In the genomic region with DNA sequence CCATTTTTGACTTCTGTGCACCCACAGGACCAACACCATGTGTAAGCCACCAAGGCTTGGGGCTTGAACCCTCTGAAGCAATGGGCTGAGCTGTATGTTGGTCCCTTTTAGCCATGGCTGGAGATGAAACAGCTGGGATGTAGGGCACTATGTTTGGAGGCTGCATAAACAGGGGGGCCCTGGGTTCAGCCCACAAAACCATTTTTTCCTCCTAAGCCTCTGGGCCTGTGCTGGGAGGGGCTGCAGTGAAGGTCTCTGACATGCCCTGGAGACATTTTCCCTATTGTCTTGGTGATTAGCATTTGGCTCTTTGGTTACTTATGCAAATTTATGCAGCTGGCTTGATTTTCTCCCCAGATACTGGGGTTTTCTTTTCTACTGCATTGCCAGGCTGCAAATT, we compare ENCODE assay signal across 36 cellular contexts.
"Had no signal": no experiment of that assay in that cellular context is flagged by ENCODE, and none has a peak within 500 bp of the region (broad histone marks: within the 10 kb centered on the region; RNA-seq: fewer than 3 reads in every experiment).

No MANE protein-coding gene starts in this region.

- H3K27me3 ChIP-seq: MG63 had no signal

- DNase-seq: Karpas-422, Kasumi-1, MG63, MM.1S, MV-4-11, NCI-H1048, NCI-H1092, NCI-H1092 treated with DMSO at 0.1 percent for 48 hours, NCI-H1105, NCI-H1105 treated with DMSO at 0.1 percent for 48 hours, NCI-H1417, NCI-H1417 treated with DMSO at 0.1 percent for 48 hours, NCI-H1436, NCI-H1436 treated with DMSO at 0.1 percent for 48 hours, NCI-H146, NCI-H1694, NCI-H1694 treated with DMSO at 0.1 percent for 48 hours, NCI-H187, NCI-H187 treated with DMSO at 0.1 percent for 48 hours, NCI-H1930, NCI-H2029, NCI-H2029 treated with DMSO at 0.1 percent for 48 hours, NCI-H2081, NCI-H2081 treated with DMSO at 0.1 percent for 48 hours, NCI-H2107, NCI-H2171, NCI-H2171 treated with DMSO at 0.1 percent for 48 hours, NCI-H2227 treated with DMSO at 0.1 percent for 48 hours, NCI-H226, NCI-H345, NCI-H446, NCI-H446 treated with DMSO at 0.1 percent for 48 hours, NCI-H510A, NCI-H510A treated with DMSO at 0.1 percent for 48 hours, NCI-H524, NCI-H524 treated with DMSO at 0.1 percent for 48 hours had no signal

- H3K36me3 ChIP-seq: MG63 had no signal

- H3K4me3 ChIP-seq: MG63 had no signal

- H3K9me3 ChIP-seq: MG63 had no signal
